Comparison of ENCODE assay signal across 1 cellular context in the genomic region with DNA sequence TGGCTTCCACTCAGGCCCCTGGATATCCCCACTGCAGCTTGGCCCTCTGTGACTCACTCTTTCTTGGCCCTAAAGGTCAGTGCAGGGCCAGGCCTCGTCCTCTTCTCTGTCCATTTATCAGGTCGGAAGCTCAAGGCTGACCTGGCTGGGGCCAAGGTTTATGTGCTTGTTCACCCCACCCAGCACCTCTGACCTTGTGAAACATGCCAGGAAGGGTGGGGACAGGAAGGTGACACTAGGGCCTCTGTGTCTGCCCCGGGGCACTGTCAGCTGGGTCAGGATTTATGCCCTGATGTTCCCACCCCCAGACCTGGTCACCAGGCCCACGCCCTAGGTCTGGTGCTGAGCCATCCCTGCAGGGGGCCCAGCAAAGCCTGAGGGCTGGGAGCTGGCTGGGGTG.
TF ChIP-seq lines count a peak whose summit lies in the region.

No MANE protein-coding gene starts in this region.

TF ChIP-seq in HEK293, 187 proteins besides CTCF, POLR2A, EP300 and RAD21 (continued from another document):
- TF ChIP-seq ZNF449 (tag by site-specific recombination; IDR thresholded peaks at IDR 0.05) (no peak), OVOL3 (tag by site-specific recombination; IDR thresholded peaks at IDR 0.05) (no peak)
